ENCODE assay signal across 1 cellular context in the genomic region with DNA sequence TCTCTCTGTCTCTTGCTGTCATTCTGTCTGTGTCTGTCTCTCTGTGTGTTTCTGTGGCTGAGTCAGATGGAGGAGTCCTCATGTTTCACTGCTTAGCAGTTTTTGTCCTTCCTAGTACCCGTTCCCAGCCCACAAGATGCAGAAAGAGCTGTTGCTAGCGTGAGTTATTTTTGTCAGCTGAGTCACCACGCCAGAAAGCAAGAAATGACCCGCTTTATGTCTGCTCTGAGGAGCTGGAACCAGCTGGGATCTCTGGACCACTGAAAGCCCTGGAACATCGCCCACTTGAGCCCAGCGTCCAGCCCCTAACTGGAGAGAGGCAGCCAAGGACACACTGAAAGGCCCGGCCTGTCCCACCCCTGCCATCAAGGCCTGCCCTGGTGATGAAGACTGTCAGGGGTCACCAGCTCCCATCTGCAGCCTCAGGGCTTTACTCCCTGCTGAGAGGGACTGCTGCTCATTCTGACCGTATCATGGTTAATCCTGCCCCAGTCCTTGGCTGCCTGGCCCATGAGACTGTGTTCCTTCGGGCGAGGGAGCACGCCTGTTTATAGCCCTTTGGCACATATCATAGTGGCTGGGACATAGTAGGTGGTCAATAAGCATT.
TF ChIP-seq lines count a peak whose summit lies in the region.

No MANE protein-coding gene starts in this region.

TF ChIP-seq in SK-N-SH, 30 proteins besides CTCF, POLR2A, EP300 and RAD21 (continued from another document):
- TF ChIP-seq TEAD4 (IDR thresholded peaks at IDR 0.05; ENCODE audit: borderline replicate concordance, insufficient read depth), result peak; percentile 76; the same call in 1 of the 2 replicates
- peak; percentile 88; the same call in 1 of the 2 replicates for TF ChIP-seq RXRA (IDR thresholded peaks at IDR 0.05; ENCODE audit: borderline replicate concordance, low read depth)
- no peak for TF ChIP-seq EZH2phosphoT487 (IDR thresholded peaks at IDR 0.05; ENCODE audit: borderline replicate concordance, low read depth)
- TF ChIP-seq NRF1 (IDR thresholded peaks at IDR 0.05; ENCODE audit: low read depth, low read length), result no peak
- TF ChIP-seq SIN3A (IDR thresholded peaks at IDR 0.05; ENCODE audit: borderline replicate concordance, low read depth, low read length), result peak; percentile 79
- no peak; the same call in 1 of the 2 replicates for TF ChIP-seq REST (IDR thresholded peaks at IDR 0.05; ENCODE audit: low read depth, low read length)
- TF ChIP-seq IRF3 (IDR thresholded peaks at IDR 0.05; ENCODE audit: low read depth, low read length), result no peak
- TF ChIP-seq GATA2 (CRISPR knock-in tag; IDR thresholded peaks at IDR 0.05), result no peak
- no peak for TF ChIP-seq USF2 (IDR thresholded peaks at IDR 0.05; ENCODE audit: borderline replicate concordance, low read depth, low read length)
- TF ChIP-seq JUND (IDR thresholded peaks at IDR 0.05), result peak; percentile 96
- TF ChIP-seq TCF12 (IDR thresholded peaks at IDR 0.05), result peak; percentile 96
- peak; percentile 73; the same call in 1 of the 2 replicates for TF ChIP-seq POLR2AphosphoS5 (IDR thresholded peaks at IDR 0.05; ENCODE audit: low read depth, low read length)
- TF ChIP-seq ELF1 (IDR thresholded peaks at IDR 0.05), result no peak
- no peak for TF ChIP-seq RCOR1 (IDR thresholded peaks at IDR 0.05; ENCODE audit: low read length)
- TF ChIP-seq FOXM1 (IDR thresholded peaks at IDR 0.05; ENCODE audit: low read depth), result peak; percentile 86
- TF ChIP-seq MAX (IDR thresholded peaks at IDR 0.05; ENCODE audit: low read depth), result peak; percentile 69; the same call in 1 of the 2 replicates
- TF ChIP-seq FOXJ3 (CRISPR knock-in tag; IDR thresholded peaks at IDR 0.05), result no peak
- no peak for TF ChIP-seq MXI1 (IDR thresholded peaks at IDR 0.05; ENCODE audit: low read depth, low read length)
- peak; percentile 95 for TF ChIP-seq FOSL2 (IDR thresholded peaks at IDR 0.05; ENCODE audit: borderline replicate concordance, low read depth)
- no peak for TF ChIP-seq RFX5 (IDR thresholded peaks at IDR 0.05; ENCODE audit: low read length)
- peak; percentile 100 for TF ChIP-seq MEF2A (IDR thresholded peaks at IDR 0.05; ENCODE audit: borderline replicate concordance, low read depth)
